Comparison of ENCODE assay signal across 24 cellular contexts in the genomic region with DNA sequence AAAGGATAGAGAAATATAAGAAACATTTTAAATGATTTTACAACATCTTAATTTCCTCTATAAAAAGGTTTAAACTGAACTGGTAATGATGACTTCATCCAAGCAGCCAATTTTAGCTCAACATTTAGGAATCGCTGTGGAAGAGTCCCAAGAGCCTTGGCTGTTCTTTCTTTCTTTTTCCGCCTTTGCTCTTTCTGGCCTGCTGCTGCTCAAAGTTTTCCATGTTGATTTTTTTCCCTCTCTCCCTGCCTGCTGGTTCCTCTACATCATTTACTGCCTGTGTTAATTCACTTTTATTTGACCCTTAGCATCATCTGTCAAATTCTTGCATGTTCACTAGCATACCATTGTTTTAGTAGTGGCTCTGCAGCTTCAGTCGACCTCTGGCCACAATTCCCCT.
DNase-seq lines count a peak whose midpoint lies in the region; TF ChIP-seq lines count a peak whose summit lies in the region.
"Had no signal": no experiment of that assay in that cellular context is flagged by ENCODE, and none has a peak within 500 bp of the region (broad histone marks: within the 10 kb centered on the region; RNA-seq: fewer than 3 reads in every experiment).

No MANE protein-coding gene starts in this region.

- H2BK15ac ChIP-seq in mesenchymal stem cell (ENCODE audit: low read depth, poor library complexity, severe bottlenecking) = no peak overlapping the region

- H3K4me3 ChIP-seq in GM23248 (no peak overlapping the region), fibroblast of mammary gland (ENCODE audit: control insufficient read depth, low read depth, low read length) (no peak overlapping the region), mesenchymal stem cell (ENCODE audit: insufficient read depth in 1 of 2, low read depth in 1 of 2, low read length in 2 of 2) (peak overlapping the region in 1 of 2 experiments; percentile 8), sigmoid colon (no peak overlapping the region), OCI-LY7 (ENCODE audit: low read depth, low read length, poor library complexity, severe bottlenecking) (no peak overlapping the region)
- H3K4me3 ChIP-seq: hepatocyte, smooth muscle cell, thyroid gland had no signal

- no peak overlapping the region for H3K23ac ChIP-seq in mesenchymal stem cell (ENCODE audit: low read length in 2 of 2)

- whole genome bisulfite sequencing in GM23248 (ENCODE audit: low coverage in 1 of 2, low lambda C conversion rate in 2 of 2, missing lambda C conversion rate in 2 of 2), 2 experiments = 19 to 22% methylated on average over 3 of the region's 3 CpGs
- WGBS in mesenchymal stem cell = 84% methylated on average over 2 of the region's 3 CpGs
- 65 to 67% methylated on average over 3 of the region's 3 CpGs for WGBS in sigmoid colon, 2 donors

- TF ChIP-seq POLR2A in sigmoid colon (IDR thresholded peaks at IDR 0.05) = no peak

- no peaks in the 10 kb centered on the region for H3F3A ChIP-seq in GM23248 (ENCODE audit: insufficient read depth)

- no peak overlapping the region for H3K4me2 ChIP-seq in GM23248 (ENCODE audit: unreplicated experiment)
- H3K4me2 ChIP-seq in mesenchymal stem cell (ENCODE audit: low read length, poor library complexity, severe bottlenecking) = no peak overlapping the region
- H3K4me2 ChIP-seq in OCI-LY7 (ENCODE audit: low read length) = no peak overlapping the region
- H3K4me2 ChIP-seq: hepatocyte, smooth muscle cell had no signal

- no peak overlapping the region for H4K8ac ChIP-seq in mesenchymal stem cell (ENCODE audit: low read length)

- no peak overlapping the region for H2BK120ac ChIP-seq in mesenchymal stem cell (ENCODE audit: low read depth, low read length)

- CTCF ChIA-PET in OCI-LY7 (lab: Charles Lee; ENCODE audit: unreplicated experiment) = no interaction called here

- POLR2A ChIA-PET in OCI-LY7 (lab: Charles Lee) = no interaction called here

- H4K20me1 ChIP-seq in GM23248 (ENCODE audit: insufficient read depth) (no peaks in the 10 kb centered on the region), OCI-LY7 (ENCODE audit: insufficient read depth, low read length) (no peaks in the 10 kb centered on the region)

- H3K79me2 ChIP-seq in GM23248 (ENCODE audit: insufficient read depth) = no peaks in the 10 kb centered on the region
- H3K79me2 ChIP-seq in OCI-LY7 (ENCODE audit: insufficient read depth, low read depth, low read length) = no peaks in the 10 kb centered on the region
- H3K79me2 ChIP-seq: hepatocyte had no signal

- H3K27me3 ChIP-seq in GM23248 (replicated peaks; ENCODE audit: insufficient read depth) = no peaks in the 10 kb centered on the region; the same call in 1 of the 2 replicates
- peaks cover 0 to 32% of the 10 kb centered on the region in 2 experiments for H3K27me3 ChIP-seq in mesenchymal stem cell (ENCODE audit: control insufficient read depth in 1 of 2, insufficient read depth in 1 of 2, low read length in 2 of 2)
- no peaks in the 10 kb centered on the region for H3K27me3 ChIP-seq in sigmoid colon
- H3K27me3 ChIP-seq: hepatocyte, thyroid gland had no signal

- TF ChIP-seq EP300 in sigmoid colon (IDR thresholded peaks at IDR 0.05) = no peak

- in situ Hi-C loops in GM23248 (cut with MboI) = no loop called here
- in situ Hi-C loops in KBM-7 (cut with MboI; ENCODE audit: low pct_unique_long_range_greater_than_20kb, low sequenced_read_pairs) = no loop called here

- H3K27ac ChIP-seq in GM23248 (no peak overlapping the region), mesenchymal stem cell (ENCODE audit: low read length, poor library complexity, severe bottlenecking) (no peak overlapping the region), sigmoid colon (peak overlapping the region in 3 of 4 donors; percentile 31 to 39 (median 36)), OCI-LY7 (ENCODE audit: low read depth, low read length, poor library complexity, severe bottlenecking) (no peak overlapping the region)
- H3K27ac ChIP-seq: epithelial cell of prostate, hepatocyte, WERI-Rb-1 had no signal

- H4K91ac ChIP-seq in mesenchymal stem cell (ENCODE audit: low read length) = no peak overlapping the region

- no peak overlapping the region for H3K4ac ChIP-seq in mesenchymal stem cell (ENCODE audit: low read depth in 1 of 2, low read length in 2 of 2)

- H3K4me1 ChIP-seq in GM23248 (ENCODE audit: insufficient read depth) = no peaks in the 10 kb centered on the region
- no peaks in the 10 kb centered on the region for H3K4me1 ChIP-seq in mesenchymal stem cell (ENCODE audit: control insufficient read depth, insufficient read depth, low read depth, low read length)
- peaks cover 0 to 15% (median 5%) of the 10 kb centered on the region in 4 donors for H3K4me1 ChIP-seq in sigmoid colon
- no peaks in the 10 kb centered on the region for H3K4me1 ChIP-seq in OCI-LY7 (ENCODE audit: insufficient read depth, low read length, poor library complexity, severe bottlenecking)
- H3K4me1 ChIP-seq: thyroid gland had no signal

- H2BK5ac ChIP-seq in mesenchymal stem cell (ENCODE audit: low read depth, low read length, poor library complexity, severe bottlenecking) = no peak overlapping the region

- no TSS peak for BruUV-seq in OCI-LY7 (replicated peaks; lab: Mats Ljungman, UMichigan)

- H3K9me3 ChIP-seq in GM23248 (ENCODE audit: low read depth) = no peaks in the 10 kb centered on the region
- H3K9me3 ChIP-seq in mesenchymal stem cell (ENCODE audit: control insufficient read depth, low read length) = peaks cover 8% of the 10 kb centered on the region
- no peaks in the 10 kb centered on the region for H3K9me3 ChIP-seq in sigmoid colon
- H3K9me3 ChIP-seq in OCI-LY7 (ENCODE audit: low read length) = no peaks in the 10 kb centered on the region
- H3K9me3 ChIP-seq: thyroid gland had no signal

- intact Hi-C loops in sigmoid colon (cut with DNase I) (no loop called here), OCI-LY7 (cut with micrococcal nuclease; ENCODE audit: unreplicated experiment) (no loop called here)

- no peak overlapping the region for H3K9ac ChIP-seq in GM23248
- H3K9ac ChIP-seq in mesenchymal stem cell (ENCODE audit: low read length) = peak overlapping the region; percentile 57

- H3K9me2 ChIP-seq in GM23248 (ENCODE audit: insufficient read depth) = no peaks in the 10 kb centered on the region
- H3K9me2 ChIP-seq in OCI-LY7 (ENCODE audit: insufficient read depth, low read length) = no peaks in the 10 kb centered on the region

- no peaks in the 10 kb centered on the region for H3K36me3 ChIP-seq in GM23248 (ENCODE audit: low read depth)
- H3K36me3 ChIP-seq in mesenchymal stem cell (ENCODE audit: control insufficient read depth in 1 of 2, insufficient read depth in 2 of 2, low read depth in 1 of 2, low read length in 2 of 2) = no peaks in the 10 kb centered on the region
- H3K36me3 ChIP-seq in sigmoid colon = no peaks in the 10 kb centered on the region
- no peaks in the 10 kb centered on the region for H3K36me3 ChIP-seq in OCI-LY7 (ENCODE audit: insufficient read depth, low read length)
- H3K36me3 ChIP-seq: thyroid gland, WERI-Rb-1 had no signal

- no peak overlapping the region for H3K18ac ChIP-seq in mesenchymal stem cell (ENCODE audit: low read depth in 1 of 2, low read length in 2 of 2)

- no peak overlapping the region for H2BK12ac ChIP-seq in mesenchymal stem cell (ENCODE audit: low read length in 2 of 2)

- H3K14ac ChIP-seq in mesenchymal stem cell (ENCODE audit: low read length in 2 of 2) = no peak overlapping the region

- DNase-seq in GM23248 (peak; percentile 24), fibroblast of mammary gland (ENCODE audit: low read depth) (peak; percentile 34), mesenchymal stem cell (no peak), sigmoid colon (no peak), DMS79 (lab: John Stamatoyannopoulos, UW) (no peak), OCI-LY7 (ENCODE audit: low spot score) (no peak), HuH-7 (ENCODE audit: low spot score) (no peak), KBM-7 (no peak)
- DNase-seq: activated CD4-positive, alpha-beta T cell treated with anti-CD3 and anti-CD28 coated beads for 48 hours; activated T-cell treated with anti-CD3 and anti-CD28 coated beads for 4 hours; amygdala; DMS79 treated with DMSO at 0.1 percent for 48 hours; foreskin melanocyte; GDM1; NCI-H146; NCI-H2107; NCI-H345; stimulated activated naive CD8-positive, alpha-beta T cell treated with anti-CD3 and anti-CD28 coated beads, Interleukin-15, Interleukin-2, amounts not matched to agents 100 U/mL and 50 U/mL, for 24 hours; T-cell; thyroid gland; WERI-Rb-1 had no signal

- no peaks in the 10 kb centered on the region for H3K79me1 ChIP-seq in mesenchymal stem cell (replicated peaks; ENCODE audit: low read length, poor library complexity, severe bottlenecking)

- TF ChIP-seq CTCF in fibroblast of mammary gland (conservative IDR thresholded peaks at IDR 0.05; ENCODE audit: control insufficient read depth, insufficient read depth, low read depth, low read length) = no peak
- TF ChIP-seq CTCF in sigmoid colon (IDR thresholded peaks at IDR 0.05) = no peak
- no peak for TF ChIP-seq CTCF in OCI-LY7 (conservative IDR thresholded peaks at IDR 0.05; ENCODE audit: low read length)

- H2AK5ac ChIP-seq in mesenchymal stem cell (ENCODE audit: low read length, severe bottlenecking) = no peak overlapping the region

- H2AFZ ChIP-seq in GM23248 (no peak overlapping the region), mesenchymal stem cell (ENCODE audit: low read depth, low read length) (no peak overlapping the region), OCI-LY7 (ENCODE audit: low read length) (no peak overlapping the region)
- H2AFZ ChIP-seq: hepatocyte had no signal

Comparison
In these comparisons a context has a peak if more than half of its experiments do, and no peak if none do; other contexts are left out.
1. DNase-seq: peak in GM23248 (single experiment) and fibroblast of mammary gland (single experiment); none in mesenchymal stem cell (single experiment), sigmoid colon (single experiment), DMS79 (single experiment), OCI-LY7 (single experiment), HuH-7 (single experiment) and KBM-7 (single experiment).
2. H3K27ac ChIP-seq: peak in sigmoid colon (3 of 4); none in GM23248 (single experiment), mesenchymal stem cell (single experiment) and OCI-LY7 (single experiment).